ENCODE assay signal across 8 cellular contexts in genomic region chr12:92034858-92035401, GRCh38.
DNase-seq lines count a peak whose midpoint lies in the region; ATAC-seq and TF ChIP-seq lines count a peak whose summit lies in the region.

No MANE protein-coding gene starts in this region.

- H3K9me3 Mint-ChIP-seq in activated T-cell treated with anti-CD3 and anti-CD28 coated beads, Interleukin-2, amount 50 U/mL, for 24 hours, result peaks cover 8% of the 10 kb centered on the region

- intact Hi-C loops in vagina (cut with DNase I), result no loop called here

- peaks cover 40% of the 10 kb centered on the region for H3K4me1 ChIP-seq in vagina

- TF ChIP-seq CTCF in vagina (IDR thresholded peaks at IDR 0.05), result no peak

- H3K4me1 Mint-ChIP-seq in activated T-cell treated with anti-CD3 and anti-CD28 coated beads, Interleukin-2, amount 50 U/mL, for 24 hours (ENCODE audit: low read depth), result peaks cover 86% of the 10 kb centered on the region

- peak; percentile 63 for DNase-seq in Ammon's horn (ENCODE audit: low spot score)
- peak; percentile 81 for DNase-seq in NCI-H446 treated with DMSO at 0.1 percent for 48 hours (lab: John Stamatoyannopoulos, UW)
- DNase-seq in activated T-cell treated with anti-CD3 and anti-CD28 coated beads, Interleukin-2, amount 50 U/mL, for 24 hours, result peak; percentile 59
- peak; percentile 75 for DNase-seq in fibroblast of gingiva (ENCODE audit: low read depth)
- DNase-seq in occipital lobe (lab: John Stamatoyannopoulos, UW), result peak; percentile 22
- no peak for DNase-seq in vagina (ENCODE audit: extremely low spot score in 2 of 2)

- H3K36me3 ChIP-seq in vagina, result no peaks in the 10 kb centered on the region

- peak in 1 of 2 donors; percentile 43 for TF ChIP-seq POLR2A in vagina (IDR thresholded peaks at IDR 0.05)

- H3K27ac Mint-ChIP-seq in activated T-cell treated with anti-CD3 and anti-CD28 coated beads, Interleukin-2, amount 50 U/mL, for 24 hours, result peak overlapping the region; percentile 92

- H3K27ac ChIP-seq in vagina, result peak overlapping the region; percentile 67

- peak overlapping the region; percentile 82 for H3K4me3 Mint-ChIP-seq in activated T-cell treated with anti-CD3 and anti-CD28 coated beads, Interleukin-2, amount 50 U/mL, for 24 hours

- H3K9me3 ChIP-seq in vagina, result no peaks in the 10 kb centered on the region

- peaks cover 8% of the 10 kb centered on the region for H3K36me3 Mint-ChIP-seq in activated T-cell treated with anti-CD3 and anti-CD28 coated beads, Interleukin-2, amount 50 U/mL, for 24 hours (ENCODE audit: low read depth)

- H3K27me3 ChIP-seq in vagina, result no peaks in the 10 kb centered on the region

- ATAC-seq in GM18873 (IDR thresholded peaks at IDR 0.05; ENCODE audit: low FRiP score, unreplicated experiment), result peak; percentile 74
- ATAC-seq in HG03095 (IDR thresholded peaks at IDR 0.05; ENCODE audit: unreplicated experiment), result peak; percentile 73

- peak overlapping the region; percentile 27 to 28 for H3K4me3 ChIP-seq in vagina

- H3K27me3 Mint-ChIP-seq in activated T-cell treated with anti-CD3 and anti-CD28 coated beads, Interleukin-2, amount 50 U/mL, for 24 hours, result no peaks in the 10 kb centered on the region

Comparison
In these comparisons a context has a peak if more than half of its experiments do, and no peak if none do; other contexts are left out.
1. DNase-seq: peak in Ammon's horn (single experiment), NCI-H446 treated with DMSO at 0.1 percent for 48 hours (single experiment), activated T-cell treated with anti-CD3 and anti-CD28 coated beads, Interleukin-2, amount 50 U/mL, for 24 hours (single experiment), fibroblast of gingiva (single experiment) and occipital lobe (single experiment); none in vagina (0 of 2).